ENCODE assay signal across 8 cellular contexts in genomic region chr1:24964811-24965570, GRCh38. TPM values are rescaled to one million over a fixed set of nuclear protein-coding genes. Genes with fewer than 3 reads are reported as not detected.
DNase-seq lines count a peak whose midpoint lies in the region; ATAC-seq and TF ChIP-seq lines count a peak whose summit lies in the region.

No MANE protein-coding gene starts in this region.

- no peak for TF ChIP-seq CTCF in Loucy (conservative IDR thresholded peaks at IDR 0.05; ENCODE audit: low read length)
- no peak for TF ChIP-seq CTCF in PC-3 (conservative IDR thresholded peaks at IDR 0.05; ENCODE audit: low read depth, low read length)

- H3K27ac ChIP-seq in PC-3 (ENCODE audit: low read length): no peak overlapping the region

- H3K9me3 Mint-ChIP-seq in stimulated activated naive CD8-positive, alpha-beta T cell treated with anti-CD3 and anti-CD28 coated beads, Interleukin-15, Interleukin-2, amounts not matched to agents 100 ng/mL and 50 ng/mL, for 24 hours: no peaks in the 10 kb centered on the region

- H3F3A ChIP-seq in Loucy (ENCODE audit: low read depth) (peaks cover 16% of the 10 kb centered on the region), PC-3 (ENCODE audit: low read length, unreplicated experiment) (no peaks in the 10 kb centered on the region)

- H4K20me1 ChIP-seq in Loucy (ENCODE audit: insufficient read depth, low read length, poor library complexity, severe bottlenecking): peaks cover 6% of the 10 kb centered on the region
- H4K20me1 ChIP-seq in PC-3 (ENCODE audit: low read length): no peaks in the 10 kb centered on the region

- peak overlapping the region; percentile 85 for H3K4me3 Mint-ChIP-seq in stimulated activated naive CD8-positive, alpha-beta T cell treated with anti-CD3 and anti-CD28 coated beads, Interleukin-15, Interleukin-2, amounts not matched to agents 100 ng/mL and 50 ng/mL, for 24 hours

- H3K9me2 ChIP-seq in Loucy (replicated peaks; ENCODE audit: low read depth, low read length) (no peaks in the 10 kb centered on the region), PC-3 (replicated peaks; ENCODE audit: low read length) (no peaks in the 10 kb centered on the region)

- DNase-seq in ELR (ENCODE audit: low read depth) (peak; percentile 50), activated T-cell treated with anti-CD3 and anti-CD28 coated beads for 24 hours (ENCODE audit: low read depth) (peak; percentile 89), medulla oblongata (ENCODE audit: extremely low spot score) (peak; percentile 14), PC-3 (no peak), NCI-H774 (lab: John Stamatoyannopoulos, UW) (no peak)

- no peaks in the 10 kb centered on the region for H3K27me3 Mint-ChIP-seq in stimulated activated naive CD8-positive, alpha-beta T cell treated with anti-CD3 and anti-CD28 coated beads, Interleukin-15, Interleukin-2, amounts not matched to agents 100 ng/mL and 50 ng/mL, for 24 hours

- H3K4me1 Mint-ChIP-seq in stimulated activated naive CD8-positive, alpha-beta T cell treated with anti-CD3 and anti-CD28 coated beads, Interleukin-15, Interleukin-2, amounts not matched to agents 100 ng/mL and 50 ng/mL, for 24 hours (ENCODE audit: low read depth): peaks cover 77% of the 10 kb centered on the region

- H3K36me3 Mint-ChIP-seq in stimulated activated naive CD8-positive, alpha-beta T cell treated with anti-CD3 and anti-CD28 coated beads, Interleukin-15, Interleukin-2, amounts not matched to agents 100 ng/mL and 50 ng/mL, for 24 hours (ENCODE audit: low read depth): peaks cover 48% of the 10 kb centered on the region

- H3K9me3 ChIP-seq in Loucy (ENCODE audit: insufficient read depth, low read depth, low read length) (no peaks in the 10 kb centered on the region), PC-3 (ENCODE audit: low read length) (no peaks in the 10 kb centered on the region)

- peak; percentile 76 for ATAC-seq in GM21576 (IDR thresholded peaks at IDR 0.05; ENCODE audit: unreplicated experiment)
- ATAC-seq in PC-3: no peak

- H3K4me1 ChIP-seq in Loucy (ENCODE audit: insufficient read depth, low read length, poor library complexity, severe bottlenecking) (peaks cover 66% of the 10 kb centered on the region), PC-3 (ENCODE audit: insufficient read depth, low read length) (no peaks in the 10 kb centered on the region)

- H3K4me3 ChIP-seq in Loucy (ENCODE audit: low read length, poor library complexity, severe bottlenecking): peak overlapping the region; percentile 72
- H3K4me3 ChIP-seq in PC-3 (ENCODE audit: low read length): no peak overlapping the region

- H3K4me2 ChIP-seq in Loucy (ENCODE audit: low read depth, low read length, poor library complexity, severe bottlenecking): peak overlapping the region; percentile 89
- no peak overlapping the region for H3K4me2 ChIP-seq in PC-3 (ENCODE audit: low read length)

- BruUV-seq in PC-3 (replicated peaks; lab: Mats Ljungman, UMichigan): no TSS peak

- intact Hi-C loops in PC-3 (cut with micrococcal nuclease): no loop called here

- H3K9ac ChIP-seq in Loucy (ENCODE audit: low read depth, low read length, poor library complexity, severe bottlenecking) (peak overlapping the region; percentile 83), PC-3 (ENCODE audit: low read length) (no peak overlapping the region)

- H2AFZ ChIP-seq in Loucy (ENCODE audit: low read length) (peak overlapping the region; percentile 47; the same call in 1 of the 2 replicates), PC-3 (ENCODE audit: low read length) (no peak overlapping the region)

- H3K79me2 ChIP-seq in Loucy (ENCODE audit: insufficient read depth, low read length) (peaks cover 48% of the 10 kb centered on the region), PC-3 (ENCODE audit: low read length) (no peaks in the 10 kb centered on the region)

- POLR2A ChIA-PET in PC-3 (lab: Charles Lee; ENCODE audit: unreplicated experiment): no interaction called here

- H3K36me3 ChIP-seq in Loucy (ENCODE audit: insufficient read depth, low read length) (no peaks in the 10 kb centered on the region), PC-3 (ENCODE audit: low read depth, low read length) (no peaks in the 10 kb centered on the region)

- H3K27me3 ChIP-seq in Loucy (ENCODE audit: insufficient read depth, low read length, poor library complexity, severe bottlenecking) (no peaks in the 10 kb centered on the region), PC-3 (ENCODE audit: low read length) (no peaks in the 10 kb centered on the region; the same call in 1 of the 2 replicates)

- CTCF ChIA-PET in PC-3 (lab: Charles Lee): no interaction called here

- H3K27ac Mint-ChIP-seq in stimulated activated naive CD8-positive, alpha-beta T cell treated with anti-CD3 and anti-CD28 coated beads, Interleukin-15, Interleukin-2, amounts not matched to agents 100 ng/mL and 50 ng/mL, for 24 hours: peak overlapping the region; percentile 98

RNA-seq across cellular contexts. Expression of gene RUNX3, which starts 34.9 kb away (rescaled TPM):
- 2.8 and 3.7 TPM in 2 replicates for total RNA-seq in PC-3 (2014; rRNA removed)

Comparison
In these comparisons a context has a peak if more than half of its experiments do, and no peak if none do; other contexts are left out.
1. DNase-seq: peak in ELR (single experiment), activated T-cell treated with anti-CD3 and anti-CD28 coated beads for 24 hours (single experiment) and medulla oblongata (single experiment); none in PC-3 (single experiment) and NCI-H774 (single experiment).